Comparison of ENCODE assay signal across 8 cellular contexts in genomic region chr12:119990382-119990874, GRCh38. TPM values are rescaled to one million over a fixed set of nuclear protein-coding genes. Genes with fewer than 3 reads are reported as not detected.
DNase-seq lines count a peak whose midpoint lies in the region; ATAC-seq lines count a peak whose summit lies in the region.

No MANE protein-coding gene starts in this region.

- H3K4me3 ChIP-seq in Karpas-422 (ENCODE audit: low read length) (peak overlapping the region; percentile 90), mucosa of stomach (ENCODE audit: low read length) (peak overlapping the region; percentile 52)

- H3K79me2 ChIP-seq in Karpas-422 (ENCODE audit: low read length) = peaks cover 51% of the 10 kb centered on the region

- H3K27ac Mint-ChIP-seq in activated naive CD8-positive, alpha-beta T cell treated with anti-CD3 and anti-CD28 coated beads, Interleukin-2, amount 10 ng/mL, durations not matched to agents 7 days and 5 days = peak overlapping the region; percentile 71

- H3K4me2 ChIP-seq in Karpas-422 (ENCODE audit: low read depth, low read length, poor library complexity, severe bottlenecking) = peak overlapping the region; percentile 90

- peaks cover 19% of the 10 kb centered on the region for H3K36me3 Mint-ChIP-seq in activated naive CD8-positive, alpha-beta T cell treated with anti-CD3 and anti-CD28 coated beads, Interleukin-2, amount 10 ng/mL, durations not matched to agents 7 days and 5 days

- H3K9me3 Mint-ChIP-seq in activated naive CD8-positive, alpha-beta T cell treated with anti-CD3 and anti-CD28 coated beads, Interleukin-2, amount 10 ng/mL, durations not matched to agents 7 days and 5 days = no peaks in the 10 kb centered on the region

- H4K20me1 ChIP-seq in Karpas-422 (ENCODE audit: insufficient read depth, low read depth, low read length) = 0 out of 2 replicates have a peak, but pooled peaks cover 3% of the 10 kb centered on the region

- H2AFZ ChIP-seq in Karpas-422 (ENCODE audit: low read length) = no peak overlapping the region; the same call in 1 of the 2 replicates

- no peaks in the 10 kb centered on the region for H3K9me2 ChIP-seq in Karpas-422 (replicated peaks; ENCODE audit: insufficient read depth, low read length)

- H3K9me3 ChIP-seq in Karpas-422 (ENCODE audit: low read length) (no peaks in the 10 kb centered on the region), mucosa of stomach (ENCODE audit: control insufficient read depth, low read length) (no peaks in the 10 kb centered on the region)

- H3K27ac ChIP-seq in Karpas-422 (ENCODE audit: low read length) = peak overlapping the region; percentile 76
- no peak overlapping the region for H3K27ac ChIP-seq in substantia nigra (ENCODE audit: low read depth, low read length, poor library complexity, severe bottlenecking)

- no peak for ATAC-seq in activated naive CD8-positive, alpha-beta T cell treated with anti-CD3 and anti-CD28 coated beads, Interleukin-2, amount 10 ng/mL, durations not matched to agents 7 days and 5 days (ENCODE audit: low read depth)
- no peak for ATAC-seq in HG03095 (IDR thresholded peaks at IDR 0.05; ENCODE audit: unreplicated experiment)

- no peaks in the 10 kb centered on the region for H3K27me3 Mint-ChIP-seq in activated naive CD8-positive, alpha-beta T cell treated with anti-CD3 and anti-CD28 coated beads, Interleukin-2, amount 10 ng/mL, durations not matched to agents 7 days and 5 days

- peak overlapping the region; percentile 91 for H3K4me3 Mint-ChIP-seq in activated naive CD8-positive, alpha-beta T cell treated with anti-CD3 and anti-CD28 coated beads, Interleukin-2, amount 10 ng/mL, durations not matched to agents 7 days and 5 days

- H3K27me3 ChIP-seq in Karpas-422 (ENCODE audit: low read length) = no peaks in the 10 kb centered on the region
- H3K27me3 ChIP-seq in mucosa of stomach (ENCODE audit: control insufficient read depth, insufficient read depth, low read length) = no peaks in the 10 kb centered on the region

- peaks cover 8% of the 10 kb centered on the region for H3K36me3 ChIP-seq in Karpas-422 (ENCODE audit: insufficient read depth, low read length)
- H3K36me3 ChIP-seq in mucosa of stomach (ENCODE audit: control insufficient read depth, insufficient read depth, low read length) = no peaks in the 10 kb centered on the region

- POLR2A ChIA-PET in activated naive CD8-positive, alpha-beta T cell treated with anti-CD3 and anti-CD28 coated beads, Interleukin-2, amount 10 ng/mL, durations not matched to agents 7 days and 5 days (lab: Charles Lee) = interaction anchor here (0.5 to 3.5 kb wide), 14 partner anchors 9 to 210 kb away, joined by 3 to 76 read pairs (median 6); partner anchors contain the start of genes RAB35 and RPLP0

- peaks cover 28% of the 10 kb centered on the region for H3K4me1 Mint-ChIP-seq in activated naive CD8-positive, alpha-beta T cell treated with anti-CD3 and anti-CD28 coated beads, Interleukin-2, amount 10 ng/mL, durations not matched to agents 7 days and 5 days

- DNase-seq in D341Med (ENCODE audit: low spot score) (peak; percentile 34), Karpas-422 (peak; percentile 86), substantia nigra (lab: John Stamatoyannopoulos, UW) (no peak), GM03348 (ENCODE audit: low spot score) (no peak), Ammon's horn (ENCODE audit: low spot score) (no peak)
- no peak for DNase-seq in activated naive CD8-positive, alpha-beta T cell treated with anti-CD3 and anti-CD28 coated beads, Interleukin-2, amount 10 ng/mL, durations not matched to agents 7 days and 5 days

- peak overlapping the region; percentile 84 for H3K9ac ChIP-seq in Karpas-422 (ENCODE audit: low read length)
- peak overlapping the region; percentile 50 for H3K9ac ChIP-seq in mucosa of stomach (ENCODE audit: low read length)

- H3K4me1 ChIP-seq in Karpas-422 (ENCODE audit: low read length) (peaks cover 54% of the 10 kb centered on the region), mucosa of stomach (ENCODE audit: control insufficient read depth, insufficient read depth, low read length) (peaks cover 7% of the 10 kb centered on the region)

RNA-seq across cellular contexts. Expression of gene BICDL1, which starts 1.4 kb away (rescaled TPM):
- total RNA-seq in Karpas-422 (2014; rRNA removed; shearing (Covaris generic); ENCODE audit: low replicate concordance) = 28.5 and 57.6 TPM in 2 replicates
- 100 to 1,000 TPM in 1 of 2 experiments, 10 to 100 TPM in 1; 98.5 to 100 TPM for total RNA-seq in activated naive CD8-positive, alpha-beta T cell treated with anti-CD3 and anti-CD28 coated beads, Interleukin-2, amount 10 ng/mL, durations not matched to agents 7 days and 5 days

Comparison
In these comparisons a context has a peak if more than half of its experiments do, and no peak if none do; other contexts are left out.
1. DNase-seq: peak in D341Med (single experiment) and Karpas-422 (single experiment); none in activated naive CD8-positive, alpha-beta T cell treated with anti-CD3 and anti-CD28 coated beads, Interleukin-2, amount 10 ng/mL, durations not matched to agents 7 days and 5 days (single experiment), substantia nigra (0 of 49), GM03348 (single experiment) and Ammon's horn (single experiment).